In genomic region chr6:135358907-135359459, GRCh38 we compare ENCODE assay signal across 15 cellular contexts.
DNase-seq lines count a peak whose midpoint lies in the region; ATAC-seq, FAIRE-seq and TF ChIP-seq lines count a peak whose summit lies in the region.
"Had no signal": no experiment of that assay in that cellular context is flagged by ENCODE, and none has a peak within 500 bp of the region (broad histone marks: within the 10 kb centered on the region; RNA-seq: fewer than 3 reads in every experiment).

No MANE protein-coding gene starts in this region.

- TF ChIP-seq CTCF in fibroblast of the aortic adventitia (IDR thresholded peaks at IDR 0.05; ENCODE audit: insufficient read depth, low read length): no peak
- no peak for TF ChIP-seq CTCF in endodermal cell (conservative IDR thresholded peaks at IDR 0.05)
- TF ChIP-seq CTCF in esophagus squamous epithelium (IDR thresholded peaks at IDR 0.05): no peak

- no peaks in the 10 kb centered on the region for H3K4me1 Mint-ChIP-seq in activated T-helper 17 cell treated with anti-CD3 and anti-CD28 coated beads, Interleukin-2, amount 50 U/mL, for 72 hours
- peaks cover 2% of the 10 kb centered on the region for H3K4me1 Mint-ChIP-seq in endodermal cell
- H3K4me1 Mint-ChIP-seq in stimulated activated memory B cell treated with anti-CD40 and anti-IgM and Interleukin-4, amounts not matched to agents 10 μg/mL and 1 μg/mL and 100 μg/mL, for 72 hours: no peaks in the 10 kb centered on the region
- H3K4me1 Mint-ChIP-seq: B cell had no signal

- no peaks in the 10 kb centered on the region for H3K36me3 Mint-ChIP-seq in activated T-helper 17 cell treated with anti-CD3 and anti-CD28 coated beads, Interleukin-2, amount 50 U/mL, for 72 hours (ENCODE audit: low read depth)
- peaks cover 7% of the 10 kb centered on the region for H3K36me3 Mint-ChIP-seq in endodermal cell (ENCODE audit: low read depth)
- H3K36me3 Mint-ChIP-seq in stimulated activated memory B cell treated with anti-CD40 and anti-IgM and Interleukin-4, amounts not matched to agents 10 μg/mL and 1 μg/mL and 100 μg/mL, for 72 hours: no peaks in the 10 kb centered on the region
- H3K36me3 Mint-ChIP-seq: type B pancreatic cell had no signal

- H3K4me3 Mint-ChIP-seq in activated T-helper 17 cell treated with anti-CD3 and anti-CD28 coated beads, Interleukin-2, amount 50 U/mL, for 72 hours: no peak overlapping the region
- H3K4me3 Mint-ChIP-seq in endodermal cell: no peak overlapping the region
- H3K4me3 Mint-ChIP-seq in stimulated activated memory B cell treated with anti-CD40 and anti-IgM and Interleukin-4, amounts not matched to agents 10 μg/mL and 1 μg/mL and 100 μg/mL, for 72 hours: no peak overlapping the region
- H3K4me3 Mint-ChIP-seq: B cell, type B pancreatic cell had no signal

- H3K4me3 ChIP-seq in fibroblast of the aortic adventitia (ENCODE audit: low read depth, low read length) (peak overlapping the region; percentile 3), endodermal cell (ENCODE audit: low read length) (no peak overlapping the region), esophagus squamous epithelium (no peak overlapping the region)

- no peak for TF ChIP-seq POLR2A in esophagus squamous epithelium (IDR thresholded peaks at IDR 0.05)

- no peak overlapping the region for H3K27ac ChIP-seq in endodermal cell (ENCODE audit: low read depth, low read length)
- H3K27ac ChIP-seq in esophagus squamous epithelium: no peak overlapping the region

- no peaks in the 10 kb centered on the region for H3K27me3 Mint-ChIP-seq in activated T-helper 17 cell treated with anti-CD3 and anti-CD28 coated beads, Interleukin-2, amount 50 U/mL, for 72 hours
- H3K27me3 Mint-ChIP-seq in endodermal cell (ENCODE audit: insufficient read depth): no peaks in the 10 kb centered on the region
- H3K27me3 Mint-ChIP-seq in stimulated activated memory B cell treated with anti-CD40 and anti-IgM and Interleukin-4, amounts not matched to agents 10 μg/mL and 1 μg/mL and 100 μg/mL, for 72 hours: no peaks in the 10 kb centered on the region
- H3K27me3 Mint-ChIP-seq: B cell, type B pancreatic cell had no signal

- H3K4me1 ChIP-seq in endodermal cell (ENCODE audit: control insufficient read depth, insufficient read depth, low read length) (no peaks in the 10 kb centered on the region), esophagus squamous epithelium (peaks cover 0 to 13% (median 0%) of the 10 kb centered on the region in 3 donors)

- no peak overlapping the region for H3K9ac ChIP-seq in endodermal cell (ENCODE audit: extremely low read depth, low read length, poor library complexity, severe bottlenecking)

- DNase-seq in A172 (ENCODE audit: low spot score) (peak; percentile 11), GM19239 (ENCODE audit: insufficient read length, low spot score) (no peak), fibroblast of the aortic adventitia (ENCODE audit: low read depth) (peak; percentile 52), left colon (no peak), endodermal cell (no peak), esophagus squamous epithelium (lab: John Stamatoyannopoulos, UW) (no peak)
- DNase-seq: activated CD4-positive, CD25-positive, alpha-beta regulatory T cell; activated T-cell treated with anti-CD3 and anti-CD28 coated beads, Interleukin-2, amount 50 U/mL, for 48 hours; DMS79; stimulated activated CD4-positive, alpha-beta T cell treated with anti-CD3 and anti-CD28 coated beads, Interleukin-2, amount 100 ng/mL, for 24 hours had no signal

- H3K27me3 ChIP-seq in endodermal cell (ENCODE audit: control insufficient read depth, insufficient read depth, low read length, poor library complexity, severe bottlenecking): no peaks in the 10 kb centered on the region
- no peaks in the 10 kb centered on the region for H3K27me3 ChIP-seq in esophagus squamous epithelium

- 100% methylated on average over 2 of the region's 2 CpGs; no CpG with 5 or more reads in 1 of the 2 experiments for WGBS in endodermal cell (ENCODE audit: insufficient coverage in 1 of 2, insufficient read length in 1 of 2), 2 experiments
- 20 to 27% methylated on average over 2 of the region's 2 CpGs for WGBS in esophagus squamous epithelium, 2 donors

- peak; percentile 51 for ATAC-seq in activated T-helper 17 cell treated with anti-CD3 and anti-CD28 coated beads, Interleukin-2, amount 50 U/mL, for 72 hours (replicated peaks)
- no peak for ATAC-seq in left colon
- ATAC-seq in stimulated activated memory B cell treated with anti-CD40 and anti-IgM and Interleukin-4, amounts not matched to agents 10 μg/mL and 1 μg/mL and 100 μg/mL, for 72 hours: no peak

- H3K36me3 ChIP-seq in endodermal cell (ENCODE audit: control insufficient read depth, insufficient read depth, low read length) (no peaks in the 10 kb centered on the region), esophagus squamous epithelium (no peaks in the 10 kb centered on the region)

- no peak overlapping the region for H3K27ac Mint-ChIP-seq in activated T-helper 17 cell treated with anti-CD3 and anti-CD28 coated beads, Interleukin-2, amount 50 U/mL, for 72 hours
- no peak overlapping the region for H3K27ac Mint-ChIP-seq in endodermal cell
- H3K27ac Mint-ChIP-seq in stimulated activated memory B cell treated with anti-CD40 and anti-IgM and Interleukin-4, amounts not matched to agents 10 μg/mL and 1 μg/mL and 100 μg/mL, for 72 hours: no peak overlapping the region
- H3K27ac Mint-ChIP-seq: B cell, type B pancreatic cell had no signal

- intact Hi-C loops in left colon (cut with DNase I, micrococcal nuclease): no loop called here
- intact Hi-C loops in esophagus squamous epithelium (cut with DNase I): no loop called here

- no peaks in the 10 kb centered on the region for H3K9me3 Mint-ChIP-seq in activated T-helper 17 cell treated with anti-CD3 and anti-CD28 coated beads, Interleukin-2, amount 50 U/mL, for 72 hours
- H3K9me3 Mint-ChIP-seq in endodermal cell: peaks cover 9% of the 10 kb centered on the region
- H3K9me3 Mint-ChIP-seq in stimulated activated memory B cell treated with anti-CD40 and anti-IgM and Interleukin-4, amounts not matched to agents 10 μg/mL and 1 μg/mL and 100 μg/mL, for 72 hours: peaks cover 3% of the 10 kb centered on the region
- H3K9me3 Mint-ChIP-seq: type B pancreatic cell had no signal

- H3K9me3 ChIP-seq in endodermal cell (ENCODE audit: control insufficient read depth, low read length): peaks cover 9% of the 10 kb centered on the region
- no peaks in the 10 kb centered on the region for H3K9me3 ChIP-seq in esophagus squamous epithelium

- FAIRE-seq in GM19239 (lab: Jason Lieb, UNC): peak; percentile 63
- FAIRE-seq: GM12891 had no signal

Comparison
In these comparisons a context has a peak if more than half of its experiments do, and no peak if none do; other contexts are left out.
1. DNase-seq: peak in A172 (single experiment) and fibroblast of the aortic adventitia (single experiment); none in GM19239 (single experiment), left colon (0 of 2), endodermal cell (single experiment) and esophagus squamous epithelium (single experiment).